ENCODE assay signal across 11 cellular contexts in the genomic region with DNA sequence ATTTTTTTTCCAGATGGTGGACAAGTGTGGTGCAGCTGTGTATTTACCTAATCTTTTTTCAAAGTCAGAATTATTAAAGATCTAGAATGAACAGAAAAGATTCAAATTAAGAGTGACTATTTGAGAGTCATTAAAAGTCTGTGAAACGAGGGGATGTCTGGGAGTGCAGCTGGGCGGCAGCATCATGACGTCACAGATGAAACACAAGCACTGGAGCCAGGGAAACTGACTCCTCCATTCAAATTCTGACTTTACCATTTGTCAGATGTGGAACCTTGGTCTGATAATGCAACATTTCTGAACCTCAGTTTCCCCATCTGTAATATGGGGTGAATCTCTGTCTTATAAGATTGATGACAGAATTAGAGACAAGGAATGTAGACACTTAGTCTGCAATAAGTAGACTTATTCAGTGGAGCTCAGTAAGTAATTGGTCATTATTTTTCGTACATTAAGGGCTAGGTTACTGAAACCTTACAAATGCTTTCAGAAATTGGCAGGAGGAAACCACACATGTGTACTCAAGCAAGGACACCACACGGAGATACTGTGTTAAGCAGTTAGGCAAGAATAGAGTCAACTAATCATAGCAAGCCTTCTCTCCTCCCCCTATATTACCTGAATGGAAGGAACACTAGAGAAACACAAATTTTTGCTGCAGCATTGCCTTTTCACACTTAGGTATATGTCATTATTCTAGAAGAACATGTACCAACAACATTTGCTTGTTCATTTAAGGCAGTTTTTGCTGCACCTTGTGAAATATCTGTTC. TPM values are rescaled to one million over a fixed set of nuclear protein-coding genes. Genes with fewer than 3 reads are reported as not detected.
DNase-seq lines count a peak whose midpoint lies in the region; ATAC-seq, FAIRE-seq and TF ChIP-seq lines count a peak whose summit lies in the region.
"Had no signal": no experiment of that assay in that cellular context is flagged by ENCODE, and none has a peak within 500 bp of the region (broad histone marks: within the 10 kb centered on the region; RNA-seq: fewer than 3 reads in every experiment).

No MANE protein-coding gene starts in this region.

- no peaks in the 10 kb centered on the region for H3K79me2 ChIP-seq in K562 (ENCODE audit: control insufficient read depth, insufficient read depth, low read length)

- TF ChIP-seq POLR2A in K562 (conservative IDR thresholded peaks at IDR 0.05): no peak

- ATAC-seq in GM18519 (IDR thresholded peaks at IDR 0.05; ENCODE audit: low FRiP score, unreplicated experiment) (peak; percentile 64), GM21447 (IDR thresholded peaks at IDR 0.05; ENCODE audit: unreplicated experiment) (peak; percentile 73), HG03066 (IDR thresholded peaks at IDR 0.05; ENCODE audit: low read depth, unreplicated experiment) (peak; percentile 63), K562 (no peak)
- ATAC-seq: activated naive CD4-positive, alpha-beta T cell treated with anti-CD3 and anti-CD28 coated beads, Interleukin-2, amount 50 U/mL, for 72 hours; heart left ventricle; WTC11 had no signal

- no TSS peak for BruUV-seq in K562 (replicated peaks; lab: Mats Ljungman, UMichigan)

- CTCF ChIA-PET in K562 (lab: Yijun Ruan, JAX; ENCODE audit: low intra/inter-chr PET ratio): no interaction called here

- H3K4me2 ChIP-seq in K562 (ENCODE audit: insufficient read depth, low read length): no peak overlapping the region

- no peak overlapping the region for H3K9ac ChIP-seq in K562 (ENCODE audit: insufficient read depth in 1 of 2, low read depth in 2 of 2, low read length in 2 of 2)

- TF ChIP-seq EP300 in K562 (IDR thresholded peaks at IDR 0.05; ENCODE audit: low read length): no peak

- POLR2A ChIA-PET in K562 (lab: Yijun Ruan, JAX): no interaction called here

- no peak overlapping the region for H3K4me3 ChIP-seq in K562
- H3K4me3 ChIP-seq in coronary artery: no peak overlapping the region
- H3K4me3 ChIP-seq: heart left ventricle had no signal

- H3K27ac ChIP-seq in K562 (ENCODE audit: extremely low read depth, low read depth, low read length) (no peak overlapping the region), coronary artery (no peak overlapping the region)
- H3K27ac ChIP-seq: heart left ventricle had no signal

- TF ChIP-seq CTCF in K562 (IDR thresholded peaks at IDR 0.05 in 2 of 3, conservative IDR thresholded peaks at IDR 0.05 in 1 of 3; ENCODE audit: insufficient read depth in 2 of 3, low read depth in 1 of 3, low read length in 3 of 3) (no peak), coronary artery (IDR thresholded peaks at IDR 0.05) (no peak)

- no peaks in the 10 kb centered on the region for H3K9me1 ChIP-seq in K562 (ENCODE audit: control insufficient read depth, insufficient read depth, low read length)

- no peaks in the 10 kb centered on the region for H3K36me3 ChIP-seq in K562 (ENCODE audit: control insufficient read depth, insufficient read depth, low read length)
- H3K36me3 ChIP-seq: heart left ventricle had no signal

- intact Hi-C loops in K562 (cut with micrococcal nuclease): no loop called here

- H3K27me3 ChIP-seq in K562 (ENCODE audit: control insufficient read depth in 2 of 2, insufficient read depth in 2 of 2, low read length in 2 of 2): no peaks in the 10 kb centered on the region

- no peak for TF ChIP-seq RAD21 in K562 (CRISPR knock-in tag; conservative IDR thresholded peaks at IDR 0.05 in 1 of 2, IDR thresholded peaks at IDR 0.05 in 1 of 2)

- 19% methylated on average over 4 of the region's 5 CpGs for WGBS in K562 (ENCODE audit: insufficient coverage, low coverage, missing lambda C conversion rate)

- in situ Hi-C loops in K562 (cut with MboI): no loop called here

- no peaks in the 10 kb centered on the region for H3K9me3 ChIP-seq in K562 (replicated peaks; ENCODE audit: control insufficient read depth, insufficient read depth, low read depth, low read length)
- H3K9me3 ChIP-seq: heart left ventricle had no signal

- H4K20me1 ChIP-seq in K562 (replicated peaks; ENCODE audit: control insufficient read depth, insufficient read depth, low read length): no peaks in the 10 kb centered on the region

- H2AFZ ChIP-seq in K562 (ENCODE audit: low read depth, low read length): no peak overlapping the region

- DNase-seq in K562 (ENCODE audit: extremely low read depth in 1 of 4, low spot score in 3 of 4): no peak
- no peak for DNase-seq in mucosa of gallbladder (ENCODE audit: low spot score)
- no peak for DNase-seq in urothelium cell line (ENCODE audit: low spot score)
- no peak for DNase-seq in ureter (ENCODE audit: low spot score)
- DNase-seq in coronary artery (ENCODE audit: low spot score): no peak
- DNase-seq: heart left ventricle had no signal

- FAIRE-seq in K562 (lab: Jason Lieb, UNC) (no peak), urothelium cell line (lab: Jason Lieb, UNC) (no peak)

- H3K4me1 ChIP-seq in K562 (replicated peaks in 1 of 2; ENCODE audit: control insufficient read depth in 2 of 2, insufficient read depth in 2 of 2, low read length in 2 of 2): peaks cover 0 to 14% of the 10 kb centered on the region in 2 experiments; a peak in 3 of 5 replicates
- H3K4me1 ChIP-seq: heart left ventricle had no signal

RNA-seq across cellular contexts. Expression of gene CXXC1, which starts 27.8 kb away (rescaled TPM):
- 157 and 311 TPM in 2 replicates for total RNA-seq in K562 (2011; cell fraction: chromatin; rRNA removed; ENCODE audit: low replicate concordance)
- 176 and 189 TPM in 2 replicates for total RNA-seq in K562 (2011; cell fraction: nucleolus; rRNA removed)
- 138 and 156 TPM in 2 replicates for total RNA-seq in K562 (2011; cell fraction: nucleoplasm; rRNA removed)
- 43.3 and 46.4 TPM in 2 replicates for total RNA-seq in K562 (2014; rRNA removed)
- 23.1 and 26.3 TPM in 2 replicates for total RNA-seq in K562 (2014; rRNA removed; fragmentation: Illumina TruSeq; extraction: Trizol)
- total RNA-seq in K562 (2015; rRNA removed; fragmentation: Illumina TruSeq; extraction: Trizol): 34.1 and 36.4 TPM in 2 replicates
- total RNA-seq in K562 (2021): 59.1 and 81.0 TPM in 2 replicates
- 31.2 and 52.9 TPM in 2 replicates for polyA plus RNA-seq in K562 (2011; rRNA removed)
- 63.8 and 103 TPM in 2 replicates for polyA plus RNA-seq in K562 (2011; cell fraction: cytosol; rRNA removed)
- polyA plus RNA-seq in K562 (2011; cell fraction: nucleus; rRNA removed): 461 and 501 TPM in 2 replicates
- polyA plus RNA-seq in K562 (2012): 69.9 and 70.3 TPM in 2 replicates
- 40.3 and 51.2 TPM in 2 replicates for polyA plus RNA-seq in K562 (2014; fragmentation: Illumina TruSeq; extraction: Trizol)
- 1 to 10 TPM; 3.4 to 7.4 TPM for polyA plus RNA-seq in K562 (2014; fragmentation: Nextera tagmentation; extraction: Ambion mirVana)
- polyA plus RNA-seq in K562 (2014; rRNA removed): 59.1 and 84.5 TPM in 2 replicates
- polyA minus RNA-seq in K562 (2011; rRNA and poly(A)+ RNA removed): 17.5 and 20.7 TPM in 2 replicates
- polyA minus RNA-seq in K562 (2011; cell fraction: cytosol; rRNA and poly(A)+ RNA removed): 17.8 and 22.5 TPM in 2 replicates
- polyA minus RNA-seq in K562 (2011; cell fraction: nucleus; rRNA and poly(A)+ RNA removed): 37.6 and 42.1 TPM in 2 replicates
- total RNA-seq in mucosa of gallbladder: 92.2 TPM
- total RNA-seq in ureter: 119 TPM

RNA-seq across cellular contexts. Expression of gene MBD1, which starts 34.0 kb away (rescaled TPM):
- total RNA-seq in K562 (2011; cell fraction: chromatin; rRNA removed; ENCODE audit: low replicate concordance): 124 and 196 TPM in 2 replicates
- total RNA-seq in K562 (2011; cell fraction: nucleolus; rRNA removed): 127 and 147 TPM in 2 replicates
- 103 and 106 TPM in 2 replicates for total RNA-seq in K562 (2011; cell fraction: nucleoplasm; rRNA removed)
- total RNA-seq in K562 (2014; rRNA removed) (44.5 and 46.7 TPM in 2 replicates), K562 (2014; rRNA removed; fragmentation: Illumina TruSeq; extraction: Trizol) (14.8 and 16.4 TPM in 2 replicates), K562 (2015; rRNA removed; fragmentation: Illumina TruSeq; extraction: Trizol) (31.7 and 32.8 TPM in 2 replicates), K562 (2021) (59.7 and 60.9 TPM in 2 replicates), mucosa of gallbladder (86.7 TPM), ureter (91.7 TPM)
- polyA plus RNA-seq in K562 (2011; rRNA removed) (32.3 and 38.1 TPM in 2 replicates), K562 (2014; fragmentation: Illumina TruSeq; extraction: Trizol) (26.1 and 37.4 TPM in 2 replicates), K562 (2014; fragmentation: Nextera tagmentation; extraction: Ambion mirVana) (1 to 10 TPM; 3.0 to 3.6 TPM), K562 (2014; rRNA removed) (47.2 and 49.3 TPM in 2 replicates)
- 28.5 and 44.3 TPM in 2 replicates for polyA plus RNA-seq in K562 (2011; cell fraction: cytosol; rRNA removed)
- polyA plus RNA-seq in K562 (2011; cell fraction: nucleus; rRNA removed): 169 and 222 TPM in 2 replicates
- polyA plus RNA-seq in K562 (2012): 32.7 and 37.7 TPM in 2 replicates
- polyA minus RNA-seq in K562 (2011; rRNA and poly(A)+ RNA removed): 23.8 and 26.4 TPM in 2 replicates
- 18.7 and 25.3 TPM in 2 replicates for polyA minus RNA-seq in K562 (2011; cell fraction: cytosol; rRNA and poly(A)+ RNA removed)
- 76.1 and 92.1 TPM in 2 replicates for polyA minus RNA-seq in K562 (2011; cell fraction: nucleus; rRNA and poly(A)+ RNA removed)

RNA-seq across cellular contexts. Expression of gene CFAP53, which starts 49.0 kb away (rescaled TPM):
- total RNA-seq in K562 (2011; cell fraction: chromatin; rRNA removed; ENCODE audit: low replicate concordance): 4.0 and 14.5 TPM in 2 replicates
- 1.5 and 2.2 TPM in 2 replicates for total RNA-seq in K562 (2011; cell fraction: nucleolus; rRNA removed)
- total RNA-seq in K562 (2011; cell fraction: nucleoplasm; rRNA removed): 2.4 and 3.8 TPM in 2 replicates
- total RNA-seq in K562 (2014; rRNA removed) (0.50 and 0.94 TPM in 2 replicates), K562 (2014; rRNA removed; fragmentation: Illumina TruSeq; extraction: Trizol) (1.1 and 1.2 TPM in 2 replicates), K562 (2015; rRNA removed; fragmentation: Illumina TruSeq; extraction: Trizol) (1.2 and 1.6 TPM in 2 replicates), K562 (2021) (0.60 and 0.87 TPM in 2 replicates), mucosa of gallbladder (1.5 TPM), ureter (0.81 TPM)
- polyA plus RNA-seq in K562 (2011; rRNA removed) (1.4 and 2.2 TPM in 2 replicates), K562 (2014; fragmentation: Illumina TruSeq; extraction: Trizol) (1.1 and 1.6 TPM in 2 replicates), K562 (2014; fragmentation: Nextera tagmentation; extraction: Ambion mirVana) (under 1 TPM; 0.21 to 0.23 TPM), K562 (2014; rRNA removed) (1.9 TPM in 2 replicates)
- 0.09 and 0.63 TPM in 2 replicates for polyA plus RNA-seq in K562 (2011; cell fraction: cytosol; rRNA removed)
- polyA plus RNA-seq in K562 (2011; cell fraction: nucleus; rRNA removed): 4.1 and 5.0 TPM in 2 replicates
- polyA plus RNA-seq in K562 (2012): 1.2 and 2.6 TPM in 2 replicates
- 1.3 and 1.9 TPM in 2 replicates for polyA minus RNA-seq in K562 (2011; rRNA and poly(A)+ RNA removed)
- polyA minus RNA-seq in K562 (2011; cell fraction: cytosol; rRNA and poly(A)+ RNA removed): not detected in 2 replicates
- 1.2 and 1.3 TPM in 2 replicates for polyA minus RNA-seq in K562 (2011; cell fraction: nucleus; rRNA and poly(A)+ RNA removed)

RNA-seq across cellular contexts. Expression of gene SKA1, which starts 59.6 kb away (rescaled TPM):
- 5.8 and 8.5 TPM in 2 replicates for total RNA-seq in K562 (2011; cell fraction: chromatin; rRNA removed; ENCODE audit: low replicate concordance)
- 5.0 and 7.0 TPM in 2 replicates for total RNA-seq in K562 (2011; cell fraction: nucleolus; rRNA removed)
- total RNA-seq in K562 (2011; cell fraction: nucleoplasm; rRNA removed): 10.0 and 15.3 TPM in 2 replicates
- total RNA-seq in K562 (2014; rRNA removed) (36.9 and 39.6 TPM in 2 replicates), K562 (2014; rRNA removed; fragmentation: Illumina TruSeq; extraction: Trizol) (54.6 and 55.8 TPM in 2 replicates), K562 (2015; rRNA removed; fragmentation: Illumina TruSeq; extraction: Trizol) (43.9 and 53.2 TPM in 2 replicates), K562 (2021) (38.1 and 41.2 TPM in 2 replicates), mucosa of gallbladder (0.55 TPM), ureter (0.39 TPM)
- polyA plus RNA-seq in K562 (2011; rRNA removed) (25.7 and 33.6 TPM in 2 replicates), K562 (2014; fragmentation: Illumina TruSeq; extraction: Trizol) (47.7 and 67.2 TPM in 2 replicates), K562 (2014; fragmentation: Nextera tagmentation; extraction: Ambion mirVana) (10 to 100 TPM; 27.8 to 42.6 TPM), K562 (2014; rRNA removed) (41.9 and 46.0 TPM in 2 replicates)
- polyA plus RNA-seq in K562 (2011; cell fraction: cytosol; rRNA removed): 18.3 and 21.5 TPM in 2 replicates
- polyA plus RNA-seq in K562 (2011; cell fraction: nucleus; rRNA removed): 6.0 and 6.8 TPM in 2 replicates
- 24.3 and 33.4 TPM in 2 replicates for polyA plus RNA-seq in K562 (2012)
- 39.3 and 41.4 TPM in 2 replicates for polyA minus RNA-seq in K562 (2011; rRNA and poly(A)+ RNA removed)
- polyA minus RNA-seq in K562 (2011; cell fraction: cytosol; rRNA and poly(A)+ RNA removed): 16.5 and 21.8 TPM in 2 replicates
- 4.4 and 9.2 TPM in 2 replicates for polyA minus RNA-seq in K562 (2011; cell fraction: nucleus; rRNA and poly(A)+ RNA removed)
